ENCODE assay signal across 8 cellular contexts in genomic region chr3:132730891-132731580, GRCh38. TPM values are rescaled to one million over a fixed set of nuclear protein-coding genes. Genes with fewer than 3 reads are reported as not detected.
DNase-seq lines count a peak whose midpoint lies in the region; ATAC-seq lines count a peak whose summit lies in the region.

No MANE protein-coding gene starts in this region.

- no peaks in the 10 kb centered on the region for H3K4me1 ChIP-seq in mesenchymal stem cell (ENCODE audit: control insufficient read depth, insufficient read depth, low read depth, low read length)
- no peaks in the 10 kb centered on the region for H3K4me1 ChIP-seq in effector memory CD4-positive, alpha-beta T cell (ENCODE audit: control insufficient read depth, insufficient read depth, low read length, poor library complexity, severe bottlenecking)

- no peaks in the 10 kb centered on the region for H3K79me1 ChIP-seq in mesenchymal stem cell (replicated peaks; ENCODE audit: low read length, poor library complexity, severe bottlenecking)

- WGBS in mesenchymal stem cell: 55% methylated on average over 2 of the region's 2 CpGs

- H2BK15ac ChIP-seq in mesenchymal stem cell (ENCODE audit: low read depth, poor library complexity, severe bottlenecking): no peak overlapping the region

- no peaks in the 10 kb centered on the region for H3K9me3 ChIP-seq in mesenchymal stem cell (ENCODE audit: control insufficient read depth, low read length)
- no peaks in the 10 kb centered on the region for H3K9me3 ChIP-seq in effector memory CD4-positive, alpha-beta T cell (ENCODE audit: control insufficient read depth, low read length)

- no peaks in the 10 kb centered on the region for H3K36me3 ChIP-seq in mesenchymal stem cell (ENCODE audit: control insufficient read depth in 1 of 2, insufficient read depth in 2 of 2, low read depth in 1 of 2, low read length in 2 of 2)
- no peaks in the 10 kb centered on the region for H3K36me3 ChIP-seq in effector memory CD4-positive, alpha-beta T cell (ENCODE audit: control insufficient read depth, insufficient read depth, low read length)

- H3K4ac ChIP-seq in mesenchymal stem cell (ENCODE audit: low read depth in 1 of 2, low read length in 2 of 2): no peak overlapping the region

- DNase-seq in D341Med (ENCODE audit: low spot score): peak; percentile 59
- DNase-seq in NCI-H748 treated with DMSO at 0.1 percent for 48 hours (lab: John Stamatoyannopoulos, UW): peak; percentile 35
- DNase-seq in cerebellar cortex (ENCODE audit: low spot score): peak; percentile 70
- DNase-seq in mesenchymal stem cell: peak; percentile 68
- no peak for DNase-seq in cortex of kidney (lab: John Stamatoyannopoulos, UW)
- DNase-seq in effector memory CD4-positive, alpha-beta T cell: no peak

- no peak overlapping the region for H3K18ac ChIP-seq in mesenchymal stem cell (ENCODE audit: low read depth in 1 of 2, low read length in 2 of 2)

- H2AK5ac ChIP-seq in mesenchymal stem cell (ENCODE audit: low read length, severe bottlenecking): peak overlapping the region; percentile 35

- H3K23ac ChIP-seq in mesenchymal stem cell (ENCODE audit: low read length in 2 of 2): no peak overlapping the region

- no peak overlapping the region for H3K27ac ChIP-seq in mesenchymal stem cell (ENCODE audit: low read length, poor library complexity, severe bottlenecking)
- H3K27ac ChIP-seq in effector memory CD4-positive, alpha-beta T cell (ENCODE audit: insufficient read depth, low read length, poor library complexity, severe bottlenecking): no peak overlapping the region

- no peak overlapping the region for H3K14ac ChIP-seq in mesenchymal stem cell (ENCODE audit: low read length in 2 of 2)

- no peak overlapping the region for H2BK5ac ChIP-seq in mesenchymal stem cell (ENCODE audit: low read depth, low read length, poor library complexity, severe bottlenecking)

- no peak overlapping the region for H2BK120ac ChIP-seq in mesenchymal stem cell (ENCODE audit: low read depth, low read length)

- no peak overlapping the region for H3K4me3 ChIP-seq in mesenchymal stem cell (ENCODE audit: insufficient read depth in 1 of 2, low read depth in 1 of 2, low read length in 2 of 2)
- H3K4me3 ChIP-seq in effector memory CD4-positive, alpha-beta T cell (ENCODE audit: insufficient read depth, low read depth, low read length, poor library complexity, severe bottlenecking): no peak overlapping the region

- no peak overlapping the region for H2AFZ ChIP-seq in mesenchymal stem cell (ENCODE audit: low read depth, low read length)

- no peak overlapping the region for H2BK12ac ChIP-seq in mesenchymal stem cell (ENCODE audit: low read length in 2 of 2)

- no peak overlapping the region for H3K4me2 ChIP-seq in mesenchymal stem cell (ENCODE audit: low read length, poor library complexity, severe bottlenecking)

- H4K8ac ChIP-seq in mesenchymal stem cell (ENCODE audit: low read length): no peak overlapping the region

- no peak overlapping the region for H4K91ac ChIP-seq in mesenchymal stem cell (ENCODE audit: low read length)

- peaks cover 4 to 5% of the 10 kb centered on the region in 2 experiments for H3K27me3 ChIP-seq in mesenchymal stem cell (ENCODE audit: control insufficient read depth in 1 of 2, insufficient read depth in 1 of 2, low read length in 2 of 2)
- H3K27me3 ChIP-seq in effector memory CD4-positive, alpha-beta T cell (replicated peaks; ENCODE audit: control insufficient read depth, insufficient read depth, low read length, poor library complexity, severe bottlenecking): peaks cover 14% of the 10 kb centered on the region

- H3K9ac ChIP-seq in mesenchymal stem cell (ENCODE audit: low read length): no peak overlapping the region

- peak; percentile 47 for ATAC-seq in HG02798 (IDR thresholded peaks at IDR 0.05; ENCODE audit: poor library complexity, unreplicated experiment)
- no peak for ATAC-seq in HG02852 (IDR thresholded peaks at IDR 0.05; ENCODE audit: unreplicated experiment)

RNA-seq across cellular contexts. Expression of gene NPHP3, which starts 8.8 kb away (rescaled TPM):
- 19.7 TPM for polyA plus RNA-seq in mesenchymal stem cell (2013, experiment 1 of 2)
- polyA plus RNA-seq in mesenchymal stem cell (2013, experiment 2 of 2): 21.0 TPM

Comparison
In these comparisons a context has a peak if more than half of its experiments do, and no peak if none do; other contexts are left out.
1. DNase-seq: peak in D341Med (single experiment), NCI-H748 treated with DMSO at 0.1 percent for 48 hours (single experiment), cerebellar cortex (single experiment) and mesenchymal stem cell (single experiment); none in cortex of kidney (single experiment) and effector memory CD4-positive, alpha-beta T cell (0 of 3).